Comparison of ENCODE assay signal across 16 cellular contexts in the genomic region with DNA sequence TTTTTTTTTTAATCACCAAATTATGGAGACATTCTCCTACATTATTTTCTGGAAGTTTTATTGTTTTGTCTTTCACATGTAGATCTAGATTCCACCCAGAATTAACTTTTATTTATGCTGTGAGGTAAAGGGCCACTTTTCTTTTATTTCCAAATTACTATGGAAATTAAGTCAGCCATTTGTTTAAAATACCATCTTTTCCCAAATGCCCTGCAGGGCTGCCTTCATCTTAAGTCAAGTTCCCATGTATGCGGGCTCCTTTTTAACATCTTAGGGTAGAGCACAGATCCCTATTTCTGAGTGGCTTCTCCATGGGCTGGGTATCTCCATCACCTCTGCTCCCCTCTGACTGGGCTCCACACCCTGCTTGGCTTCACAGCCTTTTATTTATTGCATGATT.
DNase-seq lines count a peak whose midpoint lies in the region; ATAC-seq, FAIRE-seq and TF ChIP-seq lines count a peak whose summit lies in the region.
"Had no signal": no experiment of that assay in that cellular context is flagged by ENCODE, and none has a peak within 500 bp of the region (broad histone marks: within the 10 kb centered on the region; RNA-seq: fewer than 3 reads in every experiment).

No MANE protein-coding gene starts in this region.

- H3K9me3 Mint-ChIP-seq in nephron: no peaks in the 10 kb centered on the region
- H3K9me3 Mint-ChIP-seq: IgD-negative memory B cell had no signal

- no peak overlapping the region for H2AFZ ChIP-seq in HepG2 (ENCODE audit: low read length)

- H3K27ac Mint-ChIP-seq in nephron: peak overlapping the region; percentile 73 to 88 (median 77)
- H3K27ac Mint-ChIP-seq: CD4-positive, alpha-beta memory T cell; IgD-negative memory B cell had no signal

- H3K27ac ChIP-seq in A673 (ENCODE audit: low read depth, low read length, poor library complexity, severe bottlenecking) (peak overlapping the region; percentile 9), HEK293 (ENCODE audit: extremely low read depth, low read depth, low read length) (no peak overlapping the region), HepG2 (ENCODE audit: extremely low read length, insufficient read depth, low read length) (no peak overlapping the region)
- H3K27ac ChIP-seq: C4-2B had no signal

- H3K9me3 ChIP-seq in A673 (ENCODE audit: low read depth, low read length, poor library complexity, severe bottlenecking) (no peaks in the 10 kb centered on the region), HEK293 (ENCODE audit: control insufficient read depth, insufficient read depth, low read depth, low read length) (no peaks in the 10 kb centered on the region), HepG2 (ENCODE audit: low read length) (no peaks in the 10 kb centered on the region)
- H3K9me3 ChIP-seq: BE2C had no signal

- POLR2A ChIA-PET in A673 (lab: Charles Lee; ENCODE audit: low non-redundant PET) (no interaction called here), HEK293 (lab: Yijun Ruan, JAX) (no interaction called here), HepG2 (lab: Yijun Ruan, JAX) (no interaction called here)

- no peaks in the 10 kb centered on the region for H3K79me2 ChIP-seq in HepG2 (ENCODE audit: insufficient read depth, low read length)

- H3K4me1 ChIP-seq in A673 (ENCODE audit: insufficient read depth, low read length, poor library complexity, severe bottlenecking): peaks cover 28% of the 10 kb centered on the region
- H3K4me1 ChIP-seq in HEK293 (ENCODE audit: control insufficient read depth, insufficient read depth, low read length): peaks cover 8% of the 10 kb centered on the region
- no peaks in the 10 kb centered on the region for H3K4me1 ChIP-seq in HepG2 (ENCODE audit: insufficient read depth, low read length)

- DNase-seq in A673 (ENCODE audit: low spot score) (no peak), HepG2 (ENCODE audit: low spot score) (no peak), NCI-H1436 (lab: John Stamatoyannopoulos, UW) (no peak), GM13977 (ENCODE audit: low spot score) (no peak)
- DNase-seq: BE2C; CD4-positive, alpha-beta memory T cell; DMS79 had no signal

- CTCF ChIA-PET in A673 (lab: Charles Lee) (no interaction called here), HEK293 (lab: Yijun Ruan, JAX) (no interaction called here), HepG2 (lab: Yijun Ruan, JAX; ENCODE audit: low intra/inter-chr PET ratio, low total read pairs) (no interaction called here)

- FAIRE-seq in HepG2 (lab: Jason Lieb, UNC): no peak
- FAIRE-seq: GM12878, H1 had no signal

- H3K4me1 Mint-ChIP-seq in nephron: peaks cover 30% of the 10 kb centered on the region
- H3K4me1 Mint-ChIP-seq: CD4-positive, alpha-beta memory T cell; IgD-negative memory B cell had no signal

- H3K4me2 ChIP-seq in HepG2 (ENCODE audit: low read depth, low read length): no peak overlapping the region

- no peak for TF ChIP-seq RAD21 in HepG2 (CRISPR knock-in tag; IDR thresholded peaks at IDR 0.05)

- no peak overlapping the region for H3K9ac ChIP-seq in HepG2 (ENCODE audit: insufficient read depth, low read depth, low read length)

- TF ChIP-seq EP300 in HepG2 (IDR thresholded peaks at IDR 0.05; ENCODE audit: low read depth in 2 of 2, low read length in 2 of 2) (no peak), HepG2 (CRISPR knock-in tag; IDR thresholded peaks at IDR 0.05; ENCODE audit: borderline replicate concordance) (no peak)

- BruUV-seq in A673 (replicated peaks; lab: Mats Ljungman, UMichigan) (no TSS peak), HepG2 (replicated peaks; lab: Mats Ljungman, UMichigan) (no TSS peak)

- H3K27me3 Mint-ChIP-seq in nephron (ENCODE audit: low read depth): no peaks in the 10 kb centered on the region
- H3K27me3 Mint-ChIP-seq: CD4-positive, alpha-beta memory T cell had no signal

- H3K4me3 ChIP-seq in A673 (ENCODE audit: low read depth, low read length, poor library complexity, severe bottlenecking) (no peak overlapping the region), HEK293 (ENCODE audit: low read depth, low read length) (no peak overlapping the region), HepG2 (replicated peaks in 1 of 3; ENCODE audit: insufficient read depth in 1 of 3, low read depth in 2 of 3, low read length in 3 of 3) (no peak overlapping the region)
- H3K4me3 ChIP-seq: GM12878 had no signal

- no peaks in the 10 kb centered on the region for H4K20me1 ChIP-seq in HepG2 (ENCODE audit: insufficient read depth, low read length)

- TF ChIP-seq POLR2A in HepG2 (IDR thresholded peaks at IDR 0.05; ENCODE audit: insufficient read depth in 1 of 2, low read depth in 2 of 2, low read length in 2 of 2): no peak

- in situ Hi-C loops in HepG2 (cut with HindIII; ENCODE audit: extremely low pct_ligation_motif_present, low pct_unique_long_range_greater_than_20kb) (loop anchor here (25.0 kb wide), 1 partner anchor 1055 kb away; no protein-coding TSS in a partner anchor), GM13977 (cut with MboI; ENCODE audit: low pct_unique_long_range_greater_than_20kb, low sequenced_read_pairs, unreplicated experiment) (no loop called here)

- H3K36me3 ChIP-seq in A673 (ENCODE audit: insufficient read depth, low read length, poor library complexity, severe bottlenecking): no peaks in the 10 kb centered on the region
- no peaks in the 10 kb centered on the region for H3K36me3 ChIP-seq in HEK293 (ENCODE audit: control insufficient read depth in 2 of 2, insufficient read depth in 1 of 2, low read length in 2 of 2)
- H3K36me3 ChIP-seq in HepG2 (replicated peaks in 1 of 2; ENCODE audit: control insufficient read depth in 1 of 2, insufficient read depth in 2 of 2, low read length in 2 of 2): no peaks in the 10 kb centered on the region
- H3K36me3 ChIP-seq: BE2C had no signal

- peak; percentile 16; the same call in 2 of the 3 replicates for ATAC-seq in SK-N-SH treated with all-trans-retinoic acid at 6 μM for 48 hours
- no peak for ATAC-seq in HepG2
- ATAC-seq in GM21825 (IDR thresholded peaks at IDR 0.05; ENCODE audit: unreplicated experiment): no peak
- ATAC-seq: GM12878, HCT116 had no signal

- no peak overlapping the region for H3K4me3 Mint-ChIP-seq in nephron
- H3K4me3 Mint-ChIP-seq: CD4-positive, alpha-beta memory T cell; IgD-negative memory B cell had no signal

- intact Hi-C loops in A673 (cut with micrococcal nuclease; ENCODE audit: unreplicated experiment) (no loop called here), HepG2 (cut with micrococcal nuclease; ENCODE audit: unreplicated experiment) (no loop called here)

- H3K27me3 ChIP-seq in A673 (replicated peaks; ENCODE audit: insufficient read depth, low read depth, low read length, poor library complexity) (no peaks in the 10 kb centered on the region), HepG2 (ENCODE audit: control insufficient read depth in 1 of 2, insufficient read depth in 2 of 2, low read length in 2 of 2) (no peaks in the 10 kb centered on the region)
- H3K27me3 ChIP-seq: BE2C had no signal

- H3K36me3 Mint-ChIP-seq in nephron (ENCODE audit: low read depth): peaks cover 11% of the 10 kb centered on the region
- H3K36me3 Mint-ChIP-seq: CD4-positive, alpha-beta memory T cell; IgD-negative memory B cell had no signal

- TF ChIP-seq CTCF in A673 (conservative IDR thresholded peaks at IDR 0.05; ENCODE audit: low read depth, low read length) (no peak), HEK293 (tag by site-specific recombination; IDR thresholded peaks at IDR 0.05) (no peak), nephron (IDR thresholded peaks at IDR 0.05; ENCODE audit: unreplicated experiment in 3 of 3) (no peak), HepG2 (CRISPR knock-in tag; IDR thresholded peaks at IDR 0.05) (no peak), GM13977 (IDR thresholded peaks at IDR 0.05; ENCODE audit: extremely low read depth, insufficient read depth, missing control alignments) (no peak)

- WGBS in HepG2 (ENCODE audit: low lambda C conversion rate): 94% methylated on average over 1 of the region's 1 CpG

TF ChIP-seq in HEK293, 187 proteins besides CTCF, POLR2A, EP300 and RAD21:
- TF ChIP-seq ZFP37 (tag by site-specific recombination; IDR thresholded peaks at IDR 0.05): no peak
- TF ChIP-seq ZNF292 (tag by site-specific recombination; IDR thresholded peaks at IDR 0.05; ENCODE audit: borderline replicate concordance, low read depth): no peak
- TF ChIP-seq ZNF366 (tag by site-specific recombination; conservative IDR thresholded peaks at IDR 0.05): no peak
- TF ChIP-seq SALL2 (tag by site-specific recombination; IDR thresholded peaks at IDR 0.05; ENCODE audit: borderline replicate concordance): no peak
- no peak for TF ChIP-seq ZNF211 (tag by site-specific recombination; IDR thresholded peaks at IDR 0.05; ENCODE audit: low read depth)
- TF ChIP-seq ZFP3 (tag by site-specific recombination; IDR thresholded peaks at IDR 0.05; ENCODE audit: low read depth): no peak
- no peak for TF ChIP-seq OVOL3 (tag by site-specific recombination; IDR thresholded peaks at IDR 0.05)
- TF ChIP-seq MZF1 (tag by site-specific recombination; IDR thresholded peaks at IDR 0.05; ENCODE audit: borderline replicate concordance): peak; percentile 31; the same call in 1 of the 2 replicates
TF ChIP-seq in HEK293: peak in this region for 1.

TF ChIP-seq in SK-N-SH treated with all-trans-retinoic acid at 6 μM for 48 hours, 23 proteins besides CTCF, POLR2A, EP300 and RAD21:
- TF ChIP-seq PPARA (CRISPR knock-in tag; IDR thresholded peaks at IDR 0.05; ENCODE audit: borderline replicate concordance) (no peak), ISL1 (CRISPR knock-in tag; IDR thresholded peaks at IDR 0.05) (no peak), SNAI2 (CRISPR knock-in tag; IDR thresholded peaks at IDR 0.05) (no peak)

TF ChIP-seq in HepG2, 621 proteins besides CTCF, POLR2A, EP300 and RAD21:
- TF ChIP-seq, protein P1, sequence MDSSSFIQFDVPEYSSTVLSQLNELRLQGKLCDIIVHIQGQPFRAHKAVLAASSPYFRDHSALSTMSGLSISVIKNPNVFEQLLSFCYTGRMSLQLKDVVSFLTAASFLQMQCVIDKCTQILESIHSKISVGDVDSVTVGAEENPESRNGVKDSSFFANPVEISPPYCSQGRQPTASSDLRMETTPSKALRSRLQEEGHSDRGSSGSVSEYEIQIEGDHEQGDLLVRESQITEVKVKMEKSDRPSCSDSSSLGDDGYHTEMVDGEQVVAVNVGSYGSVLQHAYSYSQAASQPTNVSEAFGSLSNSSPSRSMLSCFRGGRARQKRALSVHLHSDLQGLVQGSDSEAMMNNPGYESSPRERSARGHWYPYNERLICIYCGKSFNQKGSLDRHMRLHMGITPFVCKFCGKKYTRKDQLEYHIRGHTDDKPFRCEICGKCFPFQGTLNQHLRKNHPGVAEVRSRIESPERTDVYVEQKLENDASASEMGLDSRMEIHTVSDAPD (CRISPR knock-in tag; IDR thresholded peaks at IDR 0.05): no peak
- no peak for TF ChIP-seq SALL2 (CRISPR knock-in tag; IDR thresholded peaks at IDR 0.05)
- TF ChIP-seq EED (CRISPR knock-in tag; IDR thresholded peaks at IDR 0.05): no peak
- no peak for TF ChIP-seq MEIS2 (CRISPR knock-in tag; IDR thresholded peaks at IDR 0.05)
- no peak for TF ChIP-seq KDM3A (CRISPR knock-in tag; IDR thresholded peaks at IDR 0.05; ENCODE audit: low read depth)
- no peak for TF ChIP-seq ZBTB7B (CRISPR knock-in tag; IDR thresholded peaks at IDR 0.05)
- no peak for TF ChIP-seq ZNF367 (CRISPR knock-in tag; IDR thresholded peaks at IDR 0.05; ENCODE audit: borderline replicate concordance)
- TF ChIP-seq ZNF556 (CRISPR knock-in tag; IDR thresholded peaks at IDR 0.05; ENCODE audit: borderline replicate concordance): no peak
